In genomic region chr3:186930639-186931486, GRCh38 we compare ENCODE assay signal across 1 cellular context.
TF ChIP-seq lines count a peak whose summit lies in the region.

No MANE protein-coding gene starts in this region.

TF ChIP-seq in K562, 482 proteins besides CTCF, POLR2A, EP300 and RAD21 (continued from another document and continues in another):
- 0 out of 2 replicates have a peak, but pooled peaks have one; percentile 24 for TF ChIP-seq THAP7 (CRISPR knock-in tag; IDR thresholded peaks at IDR 0.05)
- no peak for TF ChIP-seq SMARCA4 (IDR thresholded peaks at IDR 0.05)
- no peak for TF ChIP-seq ZNF12 (CRISPR knock-in tag; IDR thresholded peaks at IDR 0.05)
- TF ChIP-seq MLLT1 (IDR thresholded peaks at IDR 0.05), result peak in 1 of 2 experiments; percentile 27; a peak in 1 of 4 replicates
- peak; percentile 17 for TF ChIP-seq HNRNPLL (IDR thresholded peaks at IDR 0.05; ENCODE audit: low read depth, low read length, poor library complexity, severe bottlenecking)
- no peak for TF ChIP-seq PTBP1 (IDR thresholded peaks at IDR 0.05; ENCODE audit: low read depth, low read length)
- TF ChIP-seq ZNF79 (CRISPR knock-in tag; IDR thresholded peaks at IDR 0.05; ENCODE audit: low read depth), result no peak
- no peak for TF ChIP-seq E2F5 (CRISPR knock-in tag; IDR thresholded peaks at IDR 0.05)
- no peak for TF ChIP-seq ARNT (IDR thresholded peaks at IDR 0.05)
- 0 out of 2 replicates have a peak, but pooled peaks have one; percentile 20 for TF ChIP-seq SMAD4 (CRISPR knock-in tag; conservative IDR thresholded peaks at IDR 0.05)
- TF ChIP-seq MYNN (IDR thresholded peaks at IDR 0.05), result 0 out of 2 replicates have a peak, but pooled peaks have one; percentile 53
- TF ChIP-seq MYNN (CRISPR knock-in tag; IDR thresholded peaks at IDR 0.05), result no peak
- TF ChIP-seq RERE (CRISPR knock-in tag; IDR thresholded peaks at IDR 0.05; ENCODE audit: borderline replicate concordance), result no peak; the same call in 1 of the 2 replicates
- no peak for TF ChIP-seq IFI16 (CRISPR knock-in tag; IDR thresholded peaks at IDR 0.05)
- no peak for TF ChIP-seq BRD9 (IDR thresholded peaks at IDR 0.05; ENCODE audit: low read depth, partially characterized antibody)
- no peak for TF ChIP-seq PML (IDR thresholded peaks at IDR 0.05; ENCODE audit: low read length)
- TF ChIP-seq THRB (CRISPR knock-in tag; conservative IDR thresholded peaks at IDR 0.05), result no peak
- no peak for TF ChIP-seq HIVEP1 (CRISPR knock-in tag; IDR thresholded peaks at IDR 0.05)
- no peak for TF ChIP-seq SMARCC2 (IDR thresholded peaks at IDR 0.05; ENCODE audit: low read depth)
- peak; percentile 52 to 61 for TF ChIP-seq E2F6 (IDR thresholded peaks at IDR 0.05; ENCODE audit: borderline replicate concordance in 1 of 2, extremely low read depth in 1 of 2, insufficient read depth in 1 of 2, insufficient read length in 1 of 2, low read depth in 1 of 2, low read length in 1 of 2, poor library complexity in 1 of 2, severe bottlenecking in 1 of 2)
- no peak for TF ChIP-seq PKNOX1 (IDR thresholded peaks at IDR 0.05)
- TF ChIP-seq RB1 (IDR thresholded peaks at IDR 0.05; ENCODE audit: low read depth), result peak; percentile 6; the same call in 1 of the 2 replicates
- TF ChIP-seq PHB (CRISPR knock-in tag; IDR thresholded peaks at IDR 0.05), result no peak
- no peak for TF ChIP-seq DPF2 (IDR thresholded peaks at IDR 0.05)
- TF ChIP-seq NONO (IDR thresholded peaks at IDR 0.05; ENCODE audit: low read depth in 2 of 2, low read length in 1 of 2), result no peak
- TF ChIP-seq AFF4 (CRISPR knock-in tag; IDR thresholded peaks at IDR 0.05), result peak; percentile 58; the same call in 1 of the 2 replicates
- TF ChIP-seq MIER1 (IDR thresholded peaks at IDR 0.05; ENCODE audit: low read depth), result no peak
- peak; percentile 14; the same call in 1 of the 2 replicates for TF ChIP-seq ZKSCAN8 (CRISPR knock-in tag; IDR thresholded peaks at IDR 0.05)
- TF ChIP-seq SRSF7 (optimal IDR thresholded peaks at IDR 0.05; ENCODE audit: low read depth, low read length), result no peak
- TF ChIP-seq MED1 (CRISPR knock-in tag; IDR thresholded peaks at IDR 0.05; ENCODE audit: borderline replicate concordance), result no peak
- TF ChIP-seq ZC3H8 (IDR thresholded peaks at IDR 0.05), result no peak
- no peak for TF ChIP-seq NFXL1 (CRISPR knock-in tag; IDR thresholded peaks at IDR 0.05)
- TF ChIP-seq TFAM (CRISPR knock-in tag; conservative IDR thresholded peaks at IDR 0.05), result no peak
- no peak for TF ChIP-seq ZNF24 (IDR thresholded peaks at IDR 0.05)
- no peak for TF ChIP-seq STAG1 (CRISPR knock-in tag; IDR thresholded peaks at IDR 0.05; ENCODE audit: borderline replicate concordance)
- no peak for TF ChIP-seq CCAR2 (IDR thresholded peaks at IDR 0.05; ENCODE audit: low read depth, low read length)
- TF ChIP-seq BMI1 (IDR thresholded peaks at IDR 0.05; ENCODE audit: low read length), result no peak
- TF ChIP-seq GTF2A2 (tag; IDR thresholded peaks at IDR 0.05), result no peak
- no peak for TF ChIP-seq ZNF316 (IDR thresholded peaks at IDR 0.05)
- TF ChIP-seq SMARCE1 (IDR thresholded peaks at IDR 0.05), result no peak
- no peak for TF ChIP-seq ZNF143 (CRISPR knock-in tag; IDR thresholded peaks at IDR 0.05)
- no peak for TF ChIP-seq SAFB2 (IDR thresholded peaks at IDR 0.05; ENCODE audit: borderline replicate concordance, low read depth, low read length, severe bottlenecking)
- TF ChIP-seq ZNF324 (CRISPR knock-in tag; IDR thresholded peaks at IDR 0.05), result no peak
- no peak for TF ChIP-seq KAT8 (IDR thresholded peaks at IDR 0.05; ENCODE audit: low read depth)
- TF ChIP-seq ZNF217 (CRISPR knock-in tag; IDR thresholded peaks at IDR 0.05), result no peak
- TF ChIP-seq ZNF263 (CRISPR knock-in tag; IDR thresholded peaks at IDR 0.05; ENCODE audit: borderline replicate concordance), result no peak
- no peak for TF ChIP-seq KLF1 (tag; IDR thresholded peaks at IDR 0.05)
- peak; percentile 75 for TF ChIP-seq ZFX (CRISPR knock-in tag; IDR thresholded peaks at IDR 0.05)
- no peak for TF ChIP-seq TRIM28 (IDR thresholded peaks at IDR 0.05)
- TF ChIP-seq FOXP4 (CRISPR knock-in tag; IDR thresholded peaks at IDR 0.05; ENCODE audit: borderline replicate concordance), result no peak
- no peak for TF ChIP-seq CBX2 (IDR thresholded peaks at IDR 0.05; ENCODE audit: insufficient read depth, low read length, poor library complexity, severe bottlenecking)
- TF ChIP-seq MECOM (CRISPR knock-in tag; IDR thresholded peaks at IDR 0.05), result no peak
